15 cellular contexts compared by ENCODE assay signal in genomic region chr1:174191255-174191906, GRCh38. TPM values are rescaled to one million over a fixed set of nuclear protein-coding genes. Genes with fewer than 3 reads are reported as not detected.
DNase-seq lines count a peak whose midpoint lies in the region; FAIRE-seq lines count a peak whose summit lies in the region.
"Had no signal": no experiment of that assay in that cellular context is flagged by ENCODE, and none has a peak within 500 bp of the region (broad histone marks: within the 10 kb centered on the region; RNA-seq: fewer than 3 reads in every experiment).

No MANE protein-coding gene starts in this region.

- peaks cover 17% of the 10 kb centered on the region for H3K4me1 ChIP-seq in GM23248 (ENCODE audit: insufficient read depth)
- peaks cover 3 to 5% of the 10 kb centered on the region in 2 donors for H3K4me1 ChIP-seq in small intestine (ENCODE audit: control insufficient read depth in 2 of 2, insufficient read depth in 1 of 2, low read depth in 1 of 2, low read length in 1 of 2)

- H3K27ac ChIP-seq in GM23248 (peak overlapping the region; percentile 55), small intestine (ENCODE audit: low read depth in 1 of 2, low read length in 1 of 2) (peak overlapping the region in 1 of 2 donors; percentile 20), substantia nigra (ENCODE audit: low read depth, low read length, poor library complexity, severe bottlenecking) (no peak overlapping the region)
- H3K27ac ChIP-seq: C4-2B had no signal

- peaks cover 0 to 8% (median 6%) of the 10 kb centered on the region in 3 donors for H3K36me3 Mint-ChIP-seq in immature natural killer cell

- H3K9me2 ChIP-seq in GM23248 (ENCODE audit: insufficient read depth) = no peaks in the 10 kb centered on the region

- no peaks in the 10 kb centered on the region for H4K20me1 ChIP-seq in GM23248 (ENCODE audit: insufficient read depth)

- H3K27me3 ChIP-seq in GM23248 (replicated peaks; ENCODE audit: insufficient read depth) (no peaks in the 10 kb centered on the region), small intestine (ENCODE audit: control insufficient read depth in 2 of 2, insufficient read depth in 2 of 2, low read length in 2 of 2) (no peaks in the 10 kb centered on the region)
- H3K27me3 ChIP-seq: ovary had no signal

- H3K36me3 ChIP-seq in GM23248 (ENCODE audit: low read depth) = no peaks in the 10 kb centered on the region
- no peaks in the 10 kb centered on the region for H3K36me3 ChIP-seq in small intestine (ENCODE audit: control insufficient read depth in 2 of 2, insufficient read depth in 2 of 2, low read length in 2 of 2)
- H3K36me3 ChIP-seq: ovary had no signal

- H3K4me3 Mint-ChIP-seq in immature natural killer cell = no peak overlapping the region
- H3K4me3 Mint-ChIP-seq: stimulated activated naive CD8-positive, alpha-beta T cell treated with anti-CD3 and anti-CD28 coated beads, Interleukin-15, amount 100 ng/mL, for 72 hours had no signal

- DNase-seq in AG08395 (ENCODE audit: low spot score) = peak; percentile 74
- DNase-seq in GM23248 = peak; percentile 80
- peak; percentile 73 for DNase-seq in astrocyte of the hippocampus (ENCODE audit: low read depth, low spot score)
- no peak for DNase-seq in immature natural killer cell
- no peak for DNase-seq in SKM-1 treated with dmso at 0.1 percent for 144 hours (lab: John Stamatoyannopoulos, UW; ENCODE audit: unreplicated experiment)
- DNase-seq in NCI-H1105 treated with DMSO at 0.1 percent for 48 hours (lab: John Stamatoyannopoulos, UW) = no peak
- DNase-seq in small intestine = no peak
- no peak for DNase-seq in substantia nigra (lab: John Stamatoyannopoulos, UW)
- DNase-seq: islet precursor cell; NCI-H69; ovary; stimulated activated naive CD8-positive, alpha-beta T cell treated with anti-CD3 and anti-CD28 coated beads, Interleukin-15, amount 100 ng/mL, for 72 hours had no signal

- H3F3A ChIP-seq in GM23248 (ENCODE audit: insufficient read depth) = peaks cover 29% of the 10 kb centered on the region

- 34 to 41% methylated on average over 4 of the region's 4 CpGs for WGBS in GM23248 (ENCODE audit: low coverage in 1 of 2, low lambda C conversion rate in 2 of 2, missing lambda C conversion rate in 2 of 2), 2 experiments
- whole genome bisulfite sequencing in small intestine, 3 donors = 69 to 74% (median 70%) methylated on average over 4 of the region's 4 CpGs

- peak overlapping the region; percentile 26; the same call in 1 of the 2 replicates for H3K4me3 ChIP-seq in GM23248
- H3K4me3 ChIP-seq in small intestine (ENCODE audit: low read depth in 1 of 2, low read length in 2 of 2) = no peak overlapping the region
- H3K4me3 ChIP-seq: ovary had no signal

- H3K4me2 ChIP-seq in GM23248 (ENCODE audit: unreplicated experiment) = peak overlapping the region; percentile 34

- H3K4me1 Mint-ChIP-seq in immature natural killer cell = peaks cover 50 to 90% of the 10 kb centered on the region in 2 donors

- H3K79me2 ChIP-seq in GM23248 (ENCODE audit: insufficient read depth) = peaks cover 43% of the 10 kb centered on the region

- H3K27ac Mint-ChIP-seq in immature natural killer cell = peak overlapping the region in 4 of 6 donors; percentile 14 to 87 (median 40)
- H3K27ac Mint-ChIP-seq: activated naive CD4-positive, alpha-beta T cell treated with anti-CD3 and anti-CD28 coated beads, Interleukin-2, amount 50 U/mL, for 72 hours; stimulated activated naive CD8-positive, alpha-beta T cell treated with anti-CD3 and anti-CD28 coated beads, Interleukin-15, amount 100 ng/mL, for 72 hours had no signal

- no peak for FAIRE-seq in small intestine (lab: Jason Lieb, UNC)
- FAIRE-seq: endometrium had no signal

- H3K9me3 ChIP-seq in GM23248 (ENCODE audit: low read depth) (no peaks in the 10 kb centered on the region), small intestine (ENCODE audit: control insufficient read depth, low read depth) (no peaks in the 10 kb centered on the region)
- H3K9me3 ChIP-seq: ovary had no signal

- in situ Hi-C loops in GM23248 (cut with MboI) = no loop called here

- no peaks in the 10 kb centered on the region for H3K27me3 Mint-ChIP-seq in immature natural killer cell (ENCODE audit: low read depth in 3 of 3)
- H3K27me3 Mint-ChIP-seq: stimulated activated naive CD8-positive, alpha-beta T cell treated with anti-CD3 and anti-CD28 coated beads, Interleukin-15, amount 100 ng/mL, for 72 hours had no signal

- H3K9me3 Mint-ChIP-seq in immature natural killer cell = peaks cover 0 to 1% (median 0%) of the 10 kb centered on the region in 6 donors
- H3K9me3 Mint-ChIP-seq: activated naive CD4-positive, alpha-beta T cell treated with anti-CD3 and anti-CD28 coated beads, Interleukin-2, amount 50 U/mL, for 72 hours had no signal

- no peak overlapping the region for H2AFZ ChIP-seq in GM23248

- no peak overlapping the region for H3K9ac ChIP-seq in GM23248

RNA-seq across cellular contexts. Expression of gene RABGAP1L, which starts 32.1 kb away (rescaled TPM):
- total RNA-seq in GM23248 (2014; rRNA removed; shearing (Covaris generic)) = 21.6 and 24.7 TPM in 2 replicates
- polyA plus RNA-seq in GM23248 (2016; fragmentation: Nextera tagmentation; extraction: Ambion mirVana) = 11.4 and 13.7 TPM in 2 replicates
- polyA plus RNA-seq in immature natural killer cell = 100 to 1,000 TPM in 1 of 3 donors, 10 to 100 TPM in 2; 80.2 to 114 (median 86.8) TPM
- 10 to 100 TPM; 20.6 to 27.1 (median 23.2) TPM for polyA plus RNA-seq in small intestine

Comparison
In these comparisons a context has a peak if more than half of its experiments do, and no peak if none do; other contexts are left out.
1. DNase-seq: peak in AG08395 (single experiment), GM23248 (single experiment) and astrocyte of the hippocampus (single experiment); none in immature natural killer cell (0 of 3), SKM-1 treated with dmso at 0.1 percent for 144 hours (single experiment), NCI-H1105 treated with DMSO at 0.1 percent for 48 hours (single experiment), small intestine (single experiment) and substantia nigra (0 of 49).